Comparison of ENCODE assay signal across 17 cellular contexts in the genomic region with DNA sequence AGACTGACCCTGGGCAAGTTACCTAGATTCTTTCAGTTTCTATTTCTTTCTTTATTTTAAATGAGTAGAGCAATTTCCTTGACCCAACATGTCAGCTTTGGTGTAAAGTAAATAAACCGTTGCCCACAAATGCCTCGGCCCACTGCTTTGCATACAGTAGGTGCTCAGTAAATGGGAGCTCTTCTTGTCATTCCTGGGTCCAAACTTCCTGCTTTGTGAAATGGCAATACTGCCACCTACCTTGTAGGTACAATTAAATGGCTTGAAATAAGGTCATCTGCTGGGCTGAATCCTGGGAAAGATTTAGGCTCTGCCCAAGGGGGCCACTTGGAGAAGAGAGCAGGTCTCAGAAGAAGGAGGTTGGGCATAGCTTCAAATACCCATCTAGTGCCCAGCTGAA.
DNase-seq lines count a peak whose midpoint lies in the region; ATAC-seq, FAIRE-seq and TF ChIP-seq lines count a peak whose summit lies in the region.
"Had no signal": no experiment of that assay in that cellular context is flagged by ENCODE, and none has a peak within 500 bp of the region (broad histone marks: within the 10 kb centered on the region; RNA-seq: fewer than 3 reads in every experiment).

No MANE protein-coding gene starts in this region.

- intact Hi-C loops in kidney (cut with DNase I), result no loop called here

- POLR2A ChIA-PET in HEK293 (lab: Yijun Ruan, JAX) (no interaction called here), WTC11 (lab: Charles Lee) (no interaction called here)

- H3K9ac ChIP-seq in kidney (ENCODE audit: low read length in 2 of 2), result no peak overlapping the region

- no peaks in the 10 kb centered on the region for H3K9me3 ChIP-seq in HEK293 (ENCODE audit: control insufficient read depth, insufficient read depth, low read depth, low read length)
- H3K9me3 ChIP-seq in kidney (ENCODE audit: control insufficient read depth in 1 of 2, low read length in 2 of 2), result no peaks in the 10 kb centered on the region

- H3K27ac ChIP-seq in HEK293 (ENCODE audit: extremely low read depth, low read depth, low read length) (no peak overlapping the region), kidney (ENCODE audit: low read depth in 2 of 2, low read length in 2 of 2) (no peak overlapping the region)
- H3K27ac ChIP-seq: PC-9 had no signal

- no peaks in the 10 kb centered on the region; the same call in 1 of the 2 replicates for H3K27me3 Mint-ChIP-seq in WTC11 (ENCODE audit: low read depth)

- TF ChIP-seq CTCF in HEK293 (tag by site-specific recombination; IDR thresholded peaks at IDR 0.05), result no peak
- TF ChIP-seq CTCF in WTC11 (IDR thresholded peaks at IDR 0.05), result no peak
- TF ChIP-seq CTCF in kidney (IDR thresholded peaks at IDR 0.05; ENCODE audit: borderline replicate concordance, extremely low read depth, insufficient read depth), result no peak

- no peak overlapping the region for H3K27ac Mint-ChIP-seq in WTC11
- H3K27ac Mint-ChIP-seq: B cell had no signal

- H3K4me3 Mint-ChIP-seq in WTC11, result no peak overlapping the region
- H3K4me3 Mint-ChIP-seq: B cell; CD8-positive, alpha-beta memory T cell had no signal

- H3K4me3 ChIP-seq in HEK293 (ENCODE audit: low read depth, low read length) (no peak overlapping the region), kidney (ENCODE audit: low read length in 2 of 2) (no peak overlapping the region)
- H3K4me3 ChIP-seq: PC-9 had no signal

- DNase-seq in WTC11 (ENCODE audit: low spot score) (no peak), iPS DF 19.7 (ENCODE audit: low read depth, low spot score) (peak; percentile 15), kidney (no peak), SKM-1 (lab: John Stamatoyannopoulos, UW; ENCODE audit: unreplicated experiment) (no peak), HUDEP-2 (lab: John Stamatoyannopoulos, UW; ENCODE audit: unreplicated experiment in 76 of 76) (no peak), NCI-H1105 treated with DMSO at 0.1 percent for 48 hours (lab: John Stamatoyannopoulos, UW) (no peak)
- DNase-seq: CD8-positive, alpha-beta memory T cell; GDM1; GOT3; Karpas-422; NCI-H187; NCI-H526 treated with DMSO at 0.1 percent for 48 hours; NK-92 treated with Interleukin-12 subunit alpha and Interleukin-12 subunit beta, amount 100 ng/mL, for 24 hours; PC-9 had no signal

- no peaks in the 10 kb centered on the region for H3K36me3 ChIP-seq in HEK293 (ENCODE audit: control insufficient read depth in 2 of 2, insufficient read depth in 1 of 2, low read length in 2 of 2)
- H3K36me3 ChIP-seq in kidney (ENCODE audit: control insufficient read depth in 1 of 2, insufficient read depth in 2 of 2, low read length in 2 of 2), result no peaks in the 10 kb centered on the region

- peak; percentile 61 for ATAC-seq in WTC11

- H3K4me1 ChIP-seq in HEK293 (ENCODE audit: control insufficient read depth, insufficient read depth, low read length), result no peaks in the 10 kb centered on the region
- no peaks in the 10 kb centered on the region for H3K4me1 ChIP-seq in kidney (ENCODE audit: control insufficient read depth in 1 of 2, insufficient read depth in 1 of 2, low read depth in 1 of 2, low read length in 2 of 2)

- no peaks in the 10 kb centered on the region for H3K9me3 Mint-ChIP-seq in WTC11
- H3K9me3 Mint-ChIP-seq: CD8-positive, alpha-beta memory T cell had no signal

- no peak for FAIRE-seq in kidney (lab: Jason Lieb, UNC)
- FAIRE-seq: GM12892 had no signal

- CTCF ChIA-PET in HEK293 (lab: Yijun Ruan, JAX), result interaction anchor here (0.7 kb wide), 3 partner anchors 65 to 258 kb away, joined by 3 to 4 read pairs (median 3); no protein-coding TSS in a partner anchor
- CTCF ChIA-PET in WTC11 (lab: Charles Lee), result interaction anchor here (0.6 to 1.7 kb wide), 10 partner anchors 8 to 304 kb away, joined by 3 to 5 read pairs (median 3); partner anchors contain the start of gene HS3ST3B1

- H3K36me3 Mint-ChIP-seq in WTC11, result no peaks in the 10 kb centered on the region
- H3K36me3 Mint-ChIP-seq: CD8-positive, alpha-beta memory T cell had no signal

- peaks cover 10% of the 10 kb centered on the region for H3K4me1 Mint-ChIP-seq in WTC11

TF ChIP-seq in HEK293, 187 proteins besides CTCF, POLR2A, EP300 and RAD21:
- TF ChIP-seq ZNF48 (tag by site-specific recombination; IDR thresholded peaks at IDR 0.05) (no peak), ZNF302 (tag by site-specific recombination; IDR thresholded peaks at IDR 0.05; ENCODE audit: low read depth) (no peak), ZNF792 (tag by site-specific recombination; IDR thresholded peaks at IDR 0.05) (peak; percentile 68; the same call in 1 of the 2 replicates)
- TF ChIP-seq, protein P1, sequence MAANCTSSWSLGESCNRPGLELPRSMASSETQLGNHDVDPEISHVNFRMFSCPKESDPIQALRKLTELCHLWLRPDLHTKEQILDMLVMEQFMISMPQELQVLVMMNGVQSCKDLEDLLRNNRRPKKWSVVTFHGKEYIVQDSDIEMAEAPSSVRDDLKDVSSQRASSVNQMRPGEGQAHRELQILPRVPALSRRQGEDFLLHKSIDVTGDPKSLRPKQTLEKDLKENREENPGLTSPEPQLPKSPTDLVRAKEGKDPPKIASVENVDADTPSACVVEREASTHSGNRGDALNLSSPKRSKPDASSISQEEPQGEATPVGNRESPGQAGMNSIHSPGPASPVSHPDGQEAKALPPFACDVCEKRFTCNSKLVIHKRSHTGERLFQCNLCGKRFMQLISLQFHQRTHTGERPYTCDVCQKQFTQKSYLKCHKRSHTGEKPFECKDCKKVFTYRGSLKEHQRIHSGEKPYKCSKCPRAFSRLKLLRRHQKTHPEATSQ (tag by site-specific recombination; IDR thresholded peaks at IDR 0.05), result no peak

TF ChIP-seq in WTC11, 78 proteins besides CTCF, POLR2A, EP300 and RAD21 (continues in another document):
- TF ChIP-seq FOXK1 (CRISPR knock-in tag; IDR thresholded peaks at IDR 0.05), result no peak
- no peak for TF ChIP-seq ZNF416 (CRISPR knock-in tag; IDR thresholded peaks at IDR 0.05)
- TF ChIP-seq GRHL2 (CRISPR knock-in tag; IDR thresholded peaks at IDR 0.05; ENCODE audit: insufficient replicate concordance, severe bottlenecking), result no peak
- no peak for TF ChIP-seq MXD4 (CRISPR knock-in tag; IDR thresholded peaks at IDR 0.05; ENCODE audit: borderline replicate concordance)
- TF ChIP-seq, protein P2, sequence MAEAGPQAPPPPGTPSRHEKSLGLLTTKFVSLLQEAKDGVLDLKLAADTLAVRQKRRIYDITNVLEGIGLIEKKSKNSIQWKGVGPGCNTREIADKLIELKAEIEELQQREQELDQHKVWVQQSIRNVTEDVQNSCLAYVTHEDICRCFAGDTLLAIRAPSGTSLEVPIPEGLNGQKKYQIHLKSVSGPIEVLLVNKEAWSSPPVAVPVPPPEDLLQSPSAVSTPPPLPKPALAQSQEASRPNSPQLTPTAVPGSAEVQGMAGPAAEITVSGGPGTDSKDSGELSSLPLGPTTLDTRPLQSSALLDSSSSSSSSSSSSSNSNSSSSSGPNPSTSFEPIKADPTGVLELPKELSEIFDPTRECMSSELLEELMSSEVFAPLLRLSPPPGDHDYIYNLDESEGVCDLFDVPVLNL (CRISPR knock-in tag; IDR thresholded peaks at IDR 0.05; ENCODE audit: borderline replicate concordance, low read depth), result no peak
- TF ChIP-seq ZNF263 (CRISPR knock-in tag; IDR thresholded peaks at IDR 0.05; ENCODE audit: low read depth), result no peak
- no peak for TF ChIP-seq ZNF512 (CRISPR knock-in tag; IDR thresholded peaks at IDR 0.05; ENCODE audit: borderline replicate concordance)
- no peak for TF ChIP-seq SMAD4 (CRISPR knock-in tag; IDR thresholded peaks at IDR 0.05)
- TF ChIP-seq, protein P3, sequence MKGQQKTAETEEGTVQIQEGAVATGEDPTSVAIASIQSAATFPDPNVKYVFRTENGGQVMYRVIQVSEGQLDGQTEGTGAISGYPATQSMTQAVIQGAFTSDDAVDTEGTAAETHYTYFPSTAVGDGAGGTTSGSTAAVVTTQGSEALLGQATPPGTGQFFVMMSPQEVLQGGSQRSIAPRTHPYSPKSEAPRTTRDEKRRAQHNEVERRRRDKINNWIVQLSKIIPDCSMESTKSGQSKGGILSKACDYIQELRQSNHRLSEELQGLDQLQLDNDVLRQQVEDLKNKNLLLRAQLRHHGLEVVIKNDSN (CRISPR knock-in tag; IDR thresholded peaks at IDR 0.05), result no peak
- TF ChIP-seq CREM (CRISPR knock-in tag; IDR thresholded peaks at IDR 0.05), result no peak
- TF ChIP-seq ELF4 (CRISPR knock-in tag; IDR thresholded peaks at IDR 0.05; ENCODE audit: low read depth), result no peak
- no peak for TF ChIP-seq TEAD1 (CRISPR knock-in tag; IDR thresholded peaks at IDR 0.05)
- no peak for TF ChIP-seq HMGXB4 (CRISPR knock-in tag; IDR thresholded peaks at IDR 0.05)
- TF ChIP-seq, protein P4, sequence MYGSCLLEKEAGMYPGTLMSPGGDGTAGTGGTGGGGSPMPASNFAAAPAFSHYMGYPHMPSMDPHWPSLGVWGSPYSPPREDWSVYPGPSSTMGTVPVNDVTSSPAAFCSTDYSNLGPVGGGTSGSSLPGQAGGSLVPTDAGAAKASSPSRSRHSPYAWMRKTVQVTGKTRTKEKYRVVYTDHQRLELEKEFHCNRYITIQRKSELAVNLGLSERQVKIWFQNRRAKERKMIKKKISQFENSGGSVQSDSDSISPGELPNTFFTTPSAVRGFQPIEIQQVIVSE (CRISPR knock-in tag; IDR thresholded peaks at IDR 0.05; ENCODE audit: borderline replicate concordance), result no peak
